Comparison of ENCODE assay signal across 21 cellular contexts in the genomic region with DNA sequence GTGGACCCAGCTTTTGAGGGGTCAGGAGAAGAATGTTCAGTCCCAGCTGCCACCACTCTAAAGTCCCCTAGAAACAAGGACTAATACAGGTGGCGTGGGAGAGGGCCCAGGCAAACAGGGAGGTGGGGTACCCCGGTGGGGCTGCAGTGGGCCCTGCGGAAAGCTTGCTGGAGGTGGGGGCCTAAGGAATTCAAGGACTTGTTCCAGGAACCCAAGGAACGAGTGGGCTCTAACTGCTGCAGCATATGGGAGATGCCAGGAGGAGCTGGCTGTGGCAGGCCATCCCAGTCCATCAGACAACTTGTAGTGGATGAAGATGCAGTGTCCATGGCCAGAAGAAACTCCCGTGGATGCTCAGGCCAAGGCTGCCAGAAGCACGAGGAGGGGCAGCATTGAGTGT. TPM values are rescaled to one million over a fixed set of nuclear protein-coding genes. Genes with fewer than 3 reads are reported as not detected.
"Had no signal": no experiment of that assay in that cellular context is flagged by ENCODE, and none has a peak within 500 bp of the region (broad histone marks: within the 10 kb centered on the region; RNA-seq: fewer than 3 reads in every experiment).

No MANE protein-coding gene starts in this region.

- H3K27me3 Mint-ChIP-seq: activated naive CD4-positive, alpha-beta T cell treated with anti-CD3 and anti-CD28 coated beads, Interleukin-2, amount 50 U/mL, for 24 hours had no signal

- H3K4me3 ChIP-seq: cardiac muscle cell, K562, SJSA1 had no signal

- DNase-seq: activated CD4-positive, alpha-beta T cell treated with anti-CD3 and anti-CD28 coated beads, Interleukin-2, amount 50 U/mL, for 1 hour; activated CD4-positive, CD25-positive, alpha-beta regulatory T cell; activated CD8-positive, alpha-beta T cell treated with anti-CD3 and anti-CD28 coated beads, Interleukin-2, amount 10 ng/mL, durations not matched to agents 7 days and 5 days; brain microvascular endothelial cell; Karpas-422; MM.1S; NCI-H1105; NCI-H1436; NCI-H1694 treated with DMSO at 0.1 percent for 48 hours; NCI-H2081; NCI-H510A treated with DMSO at 0.1 percent for 48 hours; NCI-H69; SHP77; SW 1271; T-helper 9 cell had no signal

- H3K36me3 ChIP-seq: brain microvascular endothelial cell, cardiac muscle cell, SJSA1 had no signal

- H3K4me3 Mint-ChIP-seq: activated CD8-positive, alpha-beta T cell treated with anti-CD3 and anti-CD28 coated beads, Interleukin-2, amount 10 ng/mL, durations not matched to agents 7 days and 5 days; activated naive CD4-positive, alpha-beta T cell treated with anti-CD3 and anti-CD28 coated beads, Interleukin-2, amount 50 U/mL, for 24 hours; T-helper 1 cell treated with Interleukin-12 subunit alpha and Interleukin-12 subunit beta and Interleukin-4 antibody, amounts not matched to agents 30 μg/mL and 1 μg/mL, for 36 hours had no signal

- H3K27ac Mint-ChIP-seq: activated CD8-positive, alpha-beta T cell treated with anti-CD3 and anti-CD28 coated beads, Interleukin-2, amount 10 ng/mL, durations not matched to agents 7 days and 5 days; T-helper 1 cell treated with Interleukin-12 subunit alpha and Interleukin-12 subunit beta and Interleukin-4 antibody, amounts not matched to agents 30 μg/mL and 1 μg/mL, for 36 hours had no signal

- H3K27me3 ChIP-seq: brain microvascular endothelial cell, cardiac muscle cell, SJSA1 had no signal

- H3K4me1 ChIP-seq: SJSA1 had no signal

- H3K27ac ChIP-seq: brain microvascular endothelial cell, cardiac muscle cell, SJSA1 had no signal

- ATAC-seq: activated CD8-positive, alpha-beta T cell treated with anti-CD3 and anti-CD28 coated beads, Interleukin-2, amount 10 ng/mL, durations not matched to agents 7 days and 5 days; K562; SK-N-SH treated with all-trans-retinoic acid at 6 μM for 48 hours had no signal

- H3K9me3 Mint-ChIP-seq: activated naive CD4-positive, alpha-beta T cell treated with anti-CD3 and anti-CD28 coated beads, Interleukin-2, amount 50 U/mL, for 24 hours had no signal

RNA-seq across cellular contexts. Expression of a gene that starts 10.6 kb away (rescaled TPM):
- total RNA-seq: cardiac muscle cell, SJSA1 had no signal

RNA-seq across cellular contexts. Expression of a gene that starts 22.9 kb away (rescaled TPM):
- total RNA-seq: cardiac muscle cell had no signal
